ENCODE assay signal across 17 cellular contexts in the genomic region with DNA sequence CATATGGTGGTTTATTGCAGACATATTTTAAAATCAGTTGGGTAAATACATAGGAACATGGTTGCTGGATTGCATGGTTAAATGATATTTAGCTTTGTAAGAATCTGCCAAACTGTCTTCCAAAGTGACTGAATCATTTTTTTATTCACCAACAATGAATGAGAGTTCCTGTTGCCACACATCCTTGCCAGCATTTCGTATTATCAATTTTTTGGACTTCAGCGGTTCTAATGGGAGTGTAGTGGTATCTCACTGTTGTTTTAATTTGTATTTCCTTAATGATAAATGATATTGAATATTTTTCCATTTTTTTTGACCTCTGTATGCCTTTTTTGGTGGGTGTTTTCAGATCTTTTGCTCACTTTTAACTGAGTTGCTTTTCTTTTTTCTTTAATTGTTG. TPM values are rescaled to one million over a fixed set of nuclear protein-coding genes. Genes with fewer than 3 reads are reported as not detected.
DNase-seq lines count a peak whose midpoint lies in the region; ATAC-seq, FAIRE-seq and TF ChIP-seq lines count a peak whose summit lies in the region.
"Had no signal": no experiment of that assay in that cellular context is flagged by ENCODE, and none has a peak within 500 bp of the region (broad histone marks: within the 10 kb centered on the region; RNA-seq: fewer than 3 reads in every experiment).

No MANE protein-coding gene starts in this region.

- H3K4me2 ChIP-seq in A549: peak overlapping the region; percentile 86

- H3K27ac Mint-ChIP-seq in activated naive CD8-positive, alpha-beta T cell treated with anti-CD3 and anti-CD28 coated beads, Interleukin-2, amount 50 U/mL, for 24 hours: no peak overlapping the region

- H3K4me1 Mint-ChIP-seq in activated naive CD8-positive, alpha-beta T cell treated with anti-CD3 and anti-CD28 coated beads, Interleukin-2, amount 50 U/mL, for 24 hours: peaks cover 25% of the 10 kb centered on the region

- no peak for TF ChIP-seq CTCF in A549 (IDR thresholded peaks at IDR 0.05)

- no peaks in the 10 kb centered on the region for H3K9me3 Mint-ChIP-seq in activated naive CD8-positive, alpha-beta T cell treated with anti-CD3 and anti-CD28 coated beads, Interleukin-2, amount 50 U/mL, for 24 hours
- H3K9me3 Mint-ChIP-seq: activated T-cell treated with anti-CD3 and anti-CD28 coated beads, Interleukin-2, amount 50 U/mL, for 72 hours had no signal

- CTCF ChIA-PET in A549 (lab: Yijun Ruan, JAX): interaction anchor here (1.2 kb wide), 1 partner anchor 22 kb away, joined by 3 read pairs; no protein-coding TSS in a partner anchor

- TF ChIP-seq EP300 in A549 (IDR thresholded peaks at IDR 0.05): no peak

- no peaks in the 10 kb centered on the region for H3K9me3 ChIP-seq in A549
- H3K9me3 ChIP-seq: esophagus squamous epithelium had no signal

- WGBS in A549 (ENCODE audit: missing lambda C conversion rate): 84% methylated on average over 2 of the region's 2 CpGs

- H3K4me3 Mint-ChIP-seq in activated naive CD8-positive, alpha-beta T cell treated with anti-CD3 and anti-CD28 coated beads, Interleukin-2, amount 50 U/mL, for 24 hours: peak overlapping the region; percentile 93

- no peak overlapping the region; the same call in 2 of the 3 replicates for H3K4me3 ChIP-seq in A549

- TF ChIP-seq POLR2A in A549 (IDR thresholded peaks at IDR 0.05; ENCODE audit: low read length): no peak

- peaks cover 24% of the 10 kb centered on the region; the same call in 2 of the 3 replicates for H3K4me1 ChIP-seq in A549

- H3K27ac ChIP-seq in A549: peak overlapping the region in 1 of 2 experiments; percentile 90; a peak in 2 of 6 replicates

- ATAC-seq in A549 (no peak), HG03045 (IDR thresholded peaks at IDR 0.05; ENCODE audit: unreplicated experiment) (no peak)
- no peak for ATAC-seq in activated naive CD8-positive, alpha-beta T cell treated with anti-CD3 and anti-CD28 coated beads, Interleukin-2, amount 50 U/mL, for 24 hours
- ATAC-seq: activated T-cell treated with anti-CD3 and anti-CD28 coated beads, Interleukin-2, amount 50 U/mL, for 72 hours had no signal

- TF ChIP-seq RAD21 in A549 (conservative IDR thresholded peaks at IDR 0.05 in 1 of 2, IDR thresholded peaks at IDR 0.05 in 1 of 2): no peak

- H3K36me3 Mint-ChIP-seq in activated naive CD8-positive, alpha-beta T cell treated with anti-CD3 and anti-CD28 coated beads, Interleukin-2, amount 50 U/mL, for 24 hours (ENCODE audit: low read depth): peaks cover 26% of the 10 kb centered on the region

- FAIRE-seq in A549 (lab: Jason Lieb, UNC) (no peak), GM18507 (lab: Jason Lieb, UNC) (peak; percentile 5)

- peaks cover 1% of the 10 kb centered on the region for H3K27me3 Mint-ChIP-seq in activated naive CD8-positive, alpha-beta T cell treated with anti-CD3 and anti-CD28 coated beads, Interleukin-2, amount 50 U/mL, for 24 hours

- POLR2A ChIA-PET in A549 (lab: Yijun Ruan, JAX): interaction anchor here (1.8 to 2.4 kb wide), 2 partner anchors 47 to 57 kb away, joined by 8 read pairs; a partner anchor contains a TSS

- DNase-seq in A549 (ENCODE audit: low read depth in 1 of 2, low spot score in 1 of 2) (no peak), GM18507 (ENCODE audit: extremely low spot score, insufficient read length, low read depth) (no peak), lung microvascular endothelial cell (ENCODE audit: low read depth in 2 of 2) (peak; percentile 12 to 22), NCI-H2029 treated with DMSO at 0.1 percent for 48 hours (lab: John Stamatoyannopoulos, UW) (no peak), NCI-H1417 (lab: John Stamatoyannopoulos, UW) (no peak), NCI-H146 treated with DMSO at 0.1 percent for 48 hours (lab: John Stamatoyannopoulos, UW; ENCODE audit: unreplicated experiment) (no peak)
- no peak for DNase-seq in activated naive CD8-positive, alpha-beta T cell treated with anti-CD3 and anti-CD28 coated beads, Interleukin-2, amount 50 U/mL, for 24 hours
- DNase-seq: activated T-cell treated with anti-CD3 and anti-CD28 coated beads, Interleukin-2, amount 50 U/mL, for 72 hours; central memory CD4-positive, alpha-beta T cell; esophagus squamous epithelium; NCI-H1694 treated with DMSO at 0.1 percent for 48 hours; NCI-H748 treated with DMSO at 0.1 percent for 48 hours; SHP77 treated with DMSO at 0.1 percent for 48 hours; stimulated activated CD4-positive, alpha-beta T cell treated with anti-CD3 and anti-CD28 coated beads, Interleukin-4, amount 100 ng/mL, for 24 hours; stimulated activated naive CD4-positive, alpha-beta T cell; WERI-Rb-1 had no signal

TF ChIP-seq in A549, 52 proteins besides CTCF, POLR2A, EP300 and RAD21 (continues in another document):
- TF ChIP-seq RNF2 (IDR thresholded peaks at IDR 0.05; ENCODE audit: borderline replicate concordance, low read depth) (no peak), HOXB5 (CRISPR knock-in tag; IDR thresholded peaks at IDR 0.05) (no peak), CHD4 (IDR thresholded peaks at IDR 0.05; ENCODE audit: borderline replicate concordance) (no peak), CHD2 (IDR thresholded peaks at IDR 0.05; ENCODE audit: low read length, partially characterized antibody) (no peak), EHF (CRISPR knock-in tag; IDR thresholded peaks at IDR 0.05) (no peak), HOXB13 (CRISPR knock-in tag; IDR thresholded peaks at IDR 0.05; ENCODE audit: low read depth) (no peak), KDM5A (IDR thresholded peaks at IDR 0.05) (no peak), TP53 (CRISPR knock-in tag; IDR thresholded peaks at IDR 0.05) (no peak), FOXS1 (CRISPR knock-in tag; IDR thresholded peaks at IDR 0.05) (no peak), RCOR1 (IDR thresholded peaks at IDR 0.05; ENCODE audit: low read depth, low read length) (no peak), CBX8 (IDR thresholded peaks at IDR 0.05) (no peak)
- TF ChIP-seq, protein P1, sequence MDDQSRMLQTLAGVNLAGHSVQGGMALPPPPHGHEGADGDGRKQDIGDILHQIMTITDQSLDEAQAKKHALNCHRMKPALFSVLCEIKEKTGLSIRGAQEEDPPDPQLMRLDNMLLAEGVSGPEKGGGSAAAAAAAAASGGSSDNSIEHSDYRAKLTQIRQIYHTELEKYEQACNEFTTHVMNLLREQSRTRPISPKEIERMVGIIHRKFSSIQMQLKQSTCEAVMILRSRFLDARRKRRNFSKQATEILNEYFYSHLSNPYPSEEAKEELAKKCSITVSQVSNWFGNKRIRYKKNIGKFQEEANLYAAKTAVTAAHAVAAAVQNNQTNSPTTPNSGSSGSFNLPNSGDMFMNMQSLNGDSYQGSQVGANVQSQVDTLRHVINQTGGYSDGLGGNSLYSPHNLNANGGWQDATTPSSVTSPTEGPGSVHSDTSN (IDR thresholded peaks at IDR 0.05): no peak
- TF ChIP-seq, protein P2, sequence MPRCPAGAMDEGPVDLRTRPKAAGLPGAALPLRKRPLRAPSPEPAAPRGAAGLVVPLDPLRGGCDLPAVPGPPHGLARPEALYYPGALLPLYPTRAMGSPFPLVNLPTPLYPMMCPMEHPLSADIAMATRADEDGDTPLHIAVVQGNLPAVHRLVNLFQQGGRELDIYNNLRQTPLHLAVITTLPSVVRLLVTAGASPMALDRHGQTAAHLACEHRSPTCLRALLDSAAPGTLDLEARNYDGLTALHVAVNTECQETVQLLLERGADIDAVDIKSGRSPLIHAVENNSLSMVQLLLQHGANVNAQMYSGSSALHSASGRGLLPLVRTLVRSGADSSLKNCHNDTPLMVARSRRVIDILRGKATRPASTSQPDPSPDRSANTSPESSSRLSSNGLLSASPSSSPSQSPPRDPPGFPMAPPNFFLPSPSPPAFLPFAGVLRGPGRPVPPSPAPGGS (IDR thresholded peaks at IDR 0.05): no peak
- TF ChIP-seq, protein P3, sequence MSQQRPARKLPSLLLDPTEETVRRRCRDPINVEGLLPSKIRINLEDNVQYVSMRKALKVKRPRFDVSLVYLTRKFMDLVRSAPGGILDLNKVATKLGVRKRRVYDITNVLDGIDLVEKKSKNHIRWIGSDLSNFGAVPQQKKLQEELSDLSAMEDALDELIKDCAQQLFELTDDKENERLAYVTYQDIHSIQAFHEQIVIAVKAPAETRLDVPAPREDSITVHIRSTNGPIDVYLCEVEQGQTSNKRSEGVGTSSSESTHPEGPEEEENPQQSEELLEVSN (IDR thresholded peaks at IDR 0.05; ENCODE audit: borderline replicate concordance, low read depth): no peak
- TF ChIP-seq, protein P4, sequence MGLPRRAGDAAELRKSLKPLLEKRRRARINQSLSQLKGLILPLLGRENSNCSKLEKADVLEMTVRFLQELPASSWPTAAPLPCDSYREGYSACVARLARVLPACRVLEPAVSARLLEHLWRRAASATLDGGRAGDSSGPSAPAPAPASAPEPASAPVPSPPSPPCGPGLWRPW (IDR thresholded peaks at IDR 0.05): no peak
- TF ChIP-seq, protein P5, sequence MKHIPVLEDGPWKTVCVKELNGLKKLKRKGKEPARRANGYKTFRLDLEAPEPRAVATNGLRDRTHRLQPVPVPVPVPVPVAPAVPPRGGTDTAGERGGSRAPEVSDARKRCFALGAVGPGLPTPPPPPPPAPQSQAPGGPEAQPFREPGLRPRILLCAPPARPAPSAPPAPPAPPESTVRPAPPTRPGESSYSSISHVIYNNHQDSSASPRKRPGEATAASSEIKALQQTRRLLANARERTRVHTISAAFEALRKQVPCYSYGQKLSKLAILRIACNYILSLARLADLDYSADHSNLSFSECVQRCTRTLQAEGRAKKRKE (CRISPR knock-in tag; IDR thresholded peaks at IDR 0.05; ENCODE audit: low read depth): no peak
- TF ChIP-seq, protein P6, sequence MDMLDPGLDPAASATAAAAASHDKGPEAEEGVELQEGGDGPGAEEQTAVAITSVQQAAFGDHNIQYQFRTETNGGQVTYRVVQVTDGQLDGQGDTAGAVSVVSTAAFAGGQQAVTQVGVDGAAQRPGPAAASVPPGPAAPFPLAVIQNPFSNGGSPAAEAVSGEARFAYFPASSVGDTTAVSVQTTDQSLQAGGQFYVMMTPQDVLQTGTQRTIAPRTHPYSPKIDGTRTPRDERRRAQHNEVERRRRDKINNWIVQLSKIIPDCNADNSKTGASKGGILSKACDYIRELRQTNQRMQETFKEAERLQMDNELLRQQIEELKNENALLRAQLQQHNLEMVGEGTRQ (IDR thresholded peaks at IDR 0.05): no peak

RNA-seq across cellular contexts. Expression of a gene that starts 1.4 kb away (rescaled TPM):
- polyA plus RNA-seq in A549 (2011; rRNA removed) (13.9 and 19.3 TPM in 2 replicates), A549 (2017; fragmentation: RNase III; extraction: RNeasy Plus Mini Kit Qiagen cat#74134 plus additional on column Dnase treatment) (6.3 to 9.0 TPM (median 8.5 TPM) in 3 replicates)
- polyA plus RNA-seq in A549 (2012; cell fraction: cytosol; rRNA removed): 4.4 TPM in 2 replicates
- 2.8 and 4.1 TPM in 2 replicates for polyA plus RNA-seq in A549 (2012; cell fraction: nucleus; rRNA removed)
- polyA minus RNA-seq in A549 (2011; rRNA and poly(A)+ RNA removed): 9.5 and 10.2 TPM in 2 replicates
- 12.4 and 21.4 TPM in 2 replicates for total RNA-seq in lung microvascular endothelial cell

RNA-seq across cellular contexts. Expression of a gene that starts 57.5 kb away (rescaled TPM):
- 59.5 and 122 TPM in 2 replicates for polyA plus RNA-seq in A549 (2011; rRNA removed)
- 75.6 and 94.7 TPM in 2 replicates for polyA plus RNA-seq in A549 (2012; cell fraction: cytosol; rRNA removed)
- polyA plus RNA-seq in A549 (2012; cell fraction: nucleus; rRNA removed): 202 and 263 TPM in 2 replicates
- 9.3 to 10.6 TPM (median 9.4 TPM) in 3 replicates for polyA plus RNA-seq in A549 (2017; fragmentation: RNase III; extraction: RNeasy Plus Mini Kit Qiagen cat#74134 plus additional on column Dnase treatment)
- polyA minus RNA-seq in A549 (2011; rRNA and poly(A)+ RNA removed): 17.2 and 37.1 TPM in 2 replicates
- total RNA-seq in lung microvascular endothelial cell: 2.0 and 6.0 TPM in 2 replicates
- total RNA-seq: activated T-cell treated with anti-CD3 and anti-CD28 coated beads, Interleukin-2, amount 50 U/mL, for 72 hours had no signal

Comparison
In these comparisons a context has a peak if more than half of its experiments do, and no peak if none do; other contexts are left out.
1. DNase-seq: peak in lung microvascular endothelial cell (2 of 2); none in A549 (0 of 2), GM18507 (single experiment), activated naive CD8-positive, alpha-beta T cell treated with anti-CD3 and anti-CD28 coated beads, Interleukin-2, amount 50 U/mL, for 24 hours (single experiment), NCI-H2029 treated with DMSO at 0.1 percent for 48 hours (single experiment), NCI-H1417 (0 of 3) and NCI-H146 treated with DMSO at 0.1 percent for 48 hours (single experiment).